ENCODE assay signal across 16 cellular contexts in genomic region chr14:53847881-53848280, GRCh38.
DNase-seq lines count a peak whose midpoint lies in the region; ATAC-seq and TF ChIP-seq lines count a peak whose summit lies in the region.
"Had no signal": no experiment of that assay in that cellular context is flagged by ENCODE, and none has a peak within 500 bp of the region (broad histone marks: within the 10 kb centered on the region; RNA-seq: fewer than 3 reads in every experiment).

No MANE protein-coding gene starts in this region.

- no peaks in the 10 kb centered on the region for H3K27me3 Mint-ChIP-seq in Caco-2 (ENCODE audit: insufficient read depth, unreplicated experiment)

- H3K4me2 ChIP-seq in trophoblast cell (ENCODE audit: low read length), result no peak overlapping the region

- H2BK120ac ChIP-seq in trophoblast cell (ENCODE audit: insufficient read depth, low read length, poor library complexity), result no peak overlapping the region

- no CpG with 5 or more reads among the region's 7 CpGs for WGBS in trophoblast cell (ENCODE audit: extremely low coverage, insufficient coverage, insufficient read length)

- intact Hi-C loops in Caco-2 (cut with micrococcal nuclease; ENCODE audit: unreplicated experiment), result loop anchor here (10.0 kb wide), 2 partner anchors 107 to 233 kb away; partner anchors contain the start of gene BMP4

- H3K79me1 ChIP-seq in trophoblast cell (ENCODE audit: low read length), result no peaks in the 10 kb centered on the region

- H4K12ac ChIP-seq in trophoblast cell (ENCODE audit: low read depth, low read length), result peak overlapping the region; percentile 30

- H3K4me1 Mint-ChIP-seq in Caco-2 (ENCODE audit: low read depth, unreplicated experiment), result peaks cover 43% of the 10 kb centered on the region
- H3K4me1 Mint-ChIP-seq: CD4-positive, alpha-beta memory T cell had no signal

- no peak overlapping the region for H3K9ac ChIP-seq in trophoblast cell (ENCODE audit: low read length)
- H3K9ac ChIP-seq: GM23248 had no signal

- H3K9me3 ChIP-seq in Caco-2 (no peaks in the 10 kb centered on the region), trophoblast cell (ENCODE audit: insufficient read depth, low read depth, low read length) (no peaks in the 10 kb centered on the region)

- no peak overlapping the region for H4K91ac ChIP-seq in trophoblast cell (ENCODE audit: low read depth, low read length)

- H4K8ac ChIP-seq in trophoblast cell (ENCODE audit: low read depth, low read length), result peak overlapping the region; percentile 47

- no peaks in the 10 kb centered on the region for H3K79me2 ChIP-seq in trophoblast cell (ENCODE audit: control insufficient read depth, insufficient read depth, low read length, poor library complexity)

- H3K14ac ChIP-seq in trophoblast cell (ENCODE audit: low read length), result no peak overlapping the region

- H3K36me3 Mint-ChIP-seq in Caco-2 (ENCODE audit: insufficient read depth, unreplicated experiment), result peaks cover 18% of the 10 kb centered on the region
- H3K36me3 Mint-ChIP-seq: CD4-positive, alpha-beta memory T cell had no signal

- no peak overlapping the region for H2AK5ac ChIP-seq in trophoblast cell (ENCODE audit: low read length)

- peaks cover 65% of the 10 kb centered on the region for H3K4me1 ChIP-seq in Caco-2
- H3K4me1 ChIP-seq in trophoblast cell (ENCODE audit: control insufficient read depth in 1 of 2, insufficient read depth in 2 of 2, low read length in 2 of 2), result peaks cover 0 to 6% of the 10 kb centered on the region in 2 experiments

- no peaks in the 10 kb centered on the region for H3K9me3 Mint-ChIP-seq in Caco-2 (ENCODE audit: unreplicated experiment)

- DNase-seq in Caco-2 (no peak), trophoblast cell (no peak), HuH-7 (ENCODE audit: low spot score) (no peak), NCI-H1105 treated with DMSO at 0.1 percent for 48 hours (lab: John Stamatoyannopoulos, UW) (no peak)
- DNase-seq: 8988T; C1 segment of cervical spinal cord; CD4-positive, alpha-beta memory T cell; DMS 273 treated with DMSO at 0.1 percent for 48 hours; DMS53; DMS79 treated with DMSO at 0.1 percent for 48 hours; GF-D8; GM23248; H7; HCEC 1CT had no signal

- BruUV-seq in Caco-2 (replicated peaks; lab: Mats Ljungman, UMichigan), result no TSS peak

- no peak overlapping the region for H3K23ac ChIP-seq in trophoblast cell (ENCODE audit: low read length)

- no peaks in the 10 kb centered on the region for H3K27me3 ChIP-seq in Caco-2 (replicated peaks; ENCODE audit: control insufficient read depth, insufficient read depth, low read length)
- no peaks in the 10 kb centered on the region for H3K27me3 ChIP-seq in trophoblast cell (ENCODE audit: insufficient read depth, low read length)

- no peak overlapping the region for H3K27ac Mint-ChIP-seq in Caco-2 (ENCODE audit: unreplicated experiment)
- H3K27ac Mint-ChIP-seq: CD4-positive, alpha-beta memory T cell had no signal

- no peak overlapping the region for H3K27ac ChIP-seq in trophoblast cell (ENCODE audit: low read depth, low read length)
- H3K27ac ChIP-seq: GM23248 had no signal

- no peak overlapping the region for H2BK5ac ChIP-seq in trophoblast cell (ENCODE audit: low read depth, low read length, poor library complexity)

- H2AFZ ChIP-seq in trophoblast cell (ENCODE audit: insufficient read depth, low read length, poor library complexity), result no peak overlapping the region
- H2AFZ ChIP-seq: GM23248 had no signal

- no peak overlapping the region for H2BK12ac ChIP-seq in trophoblast cell (ENCODE audit: low read length)

- no peak overlapping the region for H3K18ac ChIP-seq in trophoblast cell (ENCODE audit: low read length)

- POLR2A ChIA-PET in Caco-2 (lab: Charles Lee), result interaction anchor here (1.2 kb wide), 1 partner anchor 234 kb away, joined by 3 read pairs; no protein-coding TSS in a partner anchor

- CTCF ChIA-PET in Caco-2 (lab: Charles Lee), result no interaction called here

- no peak overlapping the region for H3K4ac ChIP-seq in trophoblast cell (ENCODE audit: low read depth, low read length)

- peak overlapping the region; percentile 32 for H3K4me3 Mint-ChIP-seq in Caco-2 (ENCODE audit: unreplicated experiment)
- H3K4me3 Mint-ChIP-seq: CD4-positive, alpha-beta memory T cell had no signal

- ATAC-seq in esophagus mucosa, result peak; percentile 39
- no peak for ATAC-seq in GM18867 (IDR thresholded peaks at IDR 0.05; ENCODE audit: unreplicated experiment)

- H3K36me3 ChIP-seq in Caco-2 (ENCODE audit: control insufficient read depth, insufficient read depth, low read length), result no peaks in the 10 kb centered on the region
- no peaks in the 10 kb centered on the region for H3K36me3 ChIP-seq in trophoblast cell (ENCODE audit: control insufficient read depth in 1 of 2, insufficient read depth in 2 of 2, low read length in 2 of 2)

- TF ChIP-seq CTCF in Caco-2 (IDR thresholded peaks at IDR 0.05; ENCODE audit: insufficient read depth in 1 of 2, low read depth in 1 of 2, low read length in 1 of 2, severe bottlenecking in 1 of 2, unreplicated experiment in 1 of 2), result no peak

- no peak overlapping the region for H3K4me3 ChIP-seq in Caco-2 (ENCODE audit: low read depth, low read length)
- H3K4me3 ChIP-seq in trophoblast cell (ENCODE audit: low read depth, low read length), result no peak overlapping the region
- H3K4me3 ChIP-seq: GM23248 had no signal
